Comparison of ENCODE assay signal across 8 cellular contexts in the genomic region with DNA sequence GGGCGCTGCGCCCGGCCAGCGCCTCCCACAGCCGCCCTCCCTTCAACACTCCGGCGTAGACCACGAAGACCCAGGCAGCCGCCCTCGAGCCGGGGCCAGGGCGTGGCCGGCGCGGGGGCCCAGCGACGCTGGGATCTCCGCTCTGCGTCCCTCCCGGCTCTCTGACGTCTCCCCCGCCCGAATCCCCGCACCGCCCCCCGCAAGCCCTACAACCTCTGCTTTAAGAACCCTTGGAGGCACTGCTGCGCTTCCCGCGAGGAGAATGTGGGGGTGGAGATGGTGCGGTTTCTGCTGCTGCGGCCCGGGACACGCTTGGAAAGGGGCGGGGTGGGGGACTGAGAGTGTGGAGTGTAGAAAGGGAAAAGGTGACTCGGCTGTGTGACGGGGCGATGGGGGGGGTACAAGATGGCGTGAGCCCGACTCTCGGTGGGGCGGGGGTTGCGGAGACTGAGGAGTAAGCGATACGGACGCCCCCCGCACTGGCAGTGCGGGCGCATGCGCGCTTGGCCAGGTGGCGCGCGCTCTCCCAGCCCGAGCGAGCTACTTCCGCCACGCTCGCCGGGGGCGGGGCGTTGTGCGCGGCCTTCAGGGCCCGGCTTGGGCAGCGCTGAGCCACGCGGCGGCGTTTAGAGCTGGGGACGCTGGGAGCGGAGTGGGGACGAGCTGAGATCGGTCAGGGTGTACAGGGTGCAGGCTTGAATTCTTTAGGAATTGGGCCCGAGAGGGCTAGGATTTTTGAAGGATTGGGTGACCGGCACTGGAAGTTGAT. TPM values are rescaled to one million over a fixed set of nuclear protein-coding genes. Genes with fewer than 3 reads are reported as not detected.
A peak's percentile ranks its signal among the peaks of the same experiment; 100 is the strongest.
DNase-seq lines count a peak whose midpoint lies in the region; TF ChIP-seq lines count a peak whose summit lies in the region.

A gene (minus strand): TSS at position 380 of the 769 bp plus-strand sequence.

- no peaks in the 10 kb centered on the region for H3K27me3 ChIP-seq in HAP-1 (ENCODE audit: low read depth)
- H3K27me3 ChIP-seq in MM.1S (replicated peaks; ENCODE audit: insufficient read depth, low read length): no peaks in the 10 kb centered on the region
- H3K27me3 ChIP-seq in SJSA1 (replicated peaks): no peaks in the 10 kb centered on the region
- no peaks in the 10 kb centered on the region for H3K27me3 ChIP-seq in suprapubic skin

- H3K4me3 Mint-ChIP-seq in activated naive CD4-positive, alpha-beta T cell treated with anti-CD3 and anti-CD28 coated beads for 36 hours: peak within 1 kb of the TSS; percentile 92

- H3K4me1 ChIP-seq in HAP-1 (peaks cover 12% of the 10 kb centered on the region), MM.1S (ENCODE audit: low read length) (0 out of 2 replicates have a peak, but pooled peaks cover 7% of the 10 kb centered on the region), SJSA1 (replicated peaks) (peaks cover 10% of the 10 kb centered on the region), suprapubic skin (peaks cover 12% of the 10 kb centered on the region)

- DNase-seq in GF-D8 (lab: John Stamatoyannopoulos, UW): peak; percentile 81
- peak; percentile 84 to 94 for DNase-seq in HAP-1 (ENCODE audit: low spot score in 2 of 2)
- DNase-seq in MM.1S: peak; percentile 92
- peak; percentile 92 to 94 for DNase-seq in SJSA1 (ENCODE audit: low read depth in 1 of 2, low spot score in 2 of 2)
- DNase-seq in activated naive CD4-positive, alpha-beta T cell treated with anti-CD3 and anti-CD28 coated beads for 36 hours: peak; percentile 91
- peak; percentile 87 for DNase-seq in germinal center (ENCODE audit: low spot score)
- DNase-seq in nucleus accumbens (lab: John Stamatoyannopoulos, UW): peak; percentile 53 to 93 (median 85)
- peak; percentile 91 to 94 for DNase-seq in suprapubic skin (ENCODE audit: low spot score in 2 of 2)

- peak; percentile 43 to 72 for TF ChIP-seq POLR2A in suprapubic skin (IDR thresholded peaks at IDR 0.05)

- H3K79me2 ChIP-seq in MM.1S (ENCODE audit: low read length): no peaks in the 10 kb centered on the region

- TF ChIP-seq EP300 in suprapubic skin (IDR thresholded peaks at IDR 0.05): no peak

- H3K4me3 ChIP-seq in HAP-1 (peak within 1 kb of the TSS; percentile 68), MM.1S (ENCODE audit: low read length) (peak within 1 kb of the TSS; percentile 92), SJSA1 (peak within 1 kb of the TSS; percentile 61), suprapubic skin (peak within 1 kb of the TSS; percentile 74)

- no peaks in the 10 kb centered on the region for H3K9me3 Mint-ChIP-seq in activated naive CD4-positive, alpha-beta T cell treated with anti-CD3 and anti-CD28 coated beads for 36 hours

- H3K36me3 Mint-ChIP-seq in activated naive CD4-positive, alpha-beta T cell treated with anti-CD3 and anti-CD28 coated beads for 36 hours (ENCODE audit: low read depth): peaks cover 3% of the 10 kb centered on the region

- CTCF ChIA-PET in activated naive CD4-positive, alpha-beta T cell treated with anti-CD3 and anti-CD28 coated beads for 36 hours (lab: Charles Lee): interaction anchor here (0.7 to 1.6 kb wide), 5 partner anchors 17 to 342 kb away, joined by 3 to 5 read pairs (median 3); no protein-coding TSS in a partner anchor

- TF ChIP-seq CTCF in MM.1S (IDR thresholded peaks at IDR 0.05; ENCODE audit: low read length) (peak; percentile 26), suprapubic skin (IDR thresholded peaks at IDR 0.05) (peak in 1 of 2 donors; percentile 18)

- H4K20me1 ChIP-seq in MM.1S (ENCODE audit: insufficient read depth, low read length): no peaks in the 10 kb centered on the region

- peak within 1 kb of the TSS; percentile 92 for H3K9ac ChIP-seq in MM.1S (ENCODE audit: low read length)

- H3K4me1 Mint-ChIP-seq in activated naive CD4-positive, alpha-beta T cell treated with anti-CD3 and anti-CD28 coated beads for 36 hours (ENCODE audit: low read depth): peaks cover 16% of the 10 kb centered on the region

- WGBS in suprapubic skin: under 1% methylated on average over 74 of the region's 75 CpGs

- peak within 1 kb of the TSS; percentile 94 for H2AFZ ChIP-seq in MM.1S (ENCODE audit: low read length)

- H3K9me3 ChIP-seq in HAP-1 (no peaks in the 10 kb centered on the region), MM.1S (replicated peaks; ENCODE audit: insufficient read depth, low read length) (no peaks in the 10 kb centered on the region), SJSA1 (replicated peaks) (no peaks in the 10 kb centered on the region), suprapubic skin (no peaks in the 10 kb centered on the region)

- peak within 1 kb of the TSS; percentile 56 for H3K4me2 ChIP-seq in MM.1S (ENCODE audit: low read depth, low read length)

- H3K27ac ChIP-seq in MM.1S (ENCODE audit: low read length) (peak within 1 kb of the TSS; percentile 82), SJSA1 (peak within 1 kb of the TSS; percentile 95), suprapubic skin (peak within 1 kb of the TSS; percentile 96)

- H3K36me3 ChIP-seq in HAP-1 (replicated peaks) (no peaks in the 10 kb centered on the region), MM.1S (replicated peaks; ENCODE audit: insufficient read depth, low read length) (no peaks in the 10 kb centered on the region), SJSA1 (no peaks in the 10 kb centered on the region), suprapubic skin (no peaks in the 10 kb centered on the region)

- in situ Hi-C loops in HAP-1 (cut with MboI; ENCODE audit: low sequenced_read_pairs): no loop called here

- H3K9me2 ChIP-seq in MM.1S (replicated peaks; ENCODE audit: insufficient read depth, low read length): no peaks in the 10 kb centered on the region

- H3K27me3 Mint-ChIP-seq in activated naive CD4-positive, alpha-beta T cell treated with anti-CD3 and anti-CD28 coated beads for 36 hours (ENCODE audit: low read depth): no peaks in the 10 kb centered on the region

- intact Hi-C loops in activated naive CD4-positive, alpha-beta T cell treated with anti-CD3 and anti-CD28 coated beads for 36 hours (cut with micrococcal nuclease): loop anchor here (1.0 to 10.0 kb wide), 16 partner anchors 43 to 785 kb away; a partner anchor contains a TSS

- peaks cover 4% of the 10 kb centered on the region; the same call in 1 of the 2 replicates for H3F3A ChIP-seq in MM.1S (ENCODE audit: insufficient read depth, low read length)

- H3K27ac Mint-ChIP-seq in activated naive CD4-positive, alpha-beta T cell treated with anti-CD3 and anti-CD28 coated beads for 36 hours: peak within 1 kb of the TSS; percentile 99

RNA-seq across cellular contexts. Expression of the gene that starts here (rescaled TPM):
- total RNA-seq in SJSA1 (2014; rRNA removed; shearing (Covaris generic)): 6.7 and 11.4 TPM in 2 replicates
- total RNA-seq in activated naive CD4-positive, alpha-beta T cell treated with anti-CD3 and anti-CD28 coated beads for 36 hours: 10 to 100 TPM; 15.7 to 17.9 TPM
- 1 to 10 TPM; 1.1 to 4.7 (median 3.7) TPM for total RNA-seq in suprapubic skin

Comparison
In these comparisons a context has a peak if more than half of its experiments do, and no peak if none do; other contexts are left out.
1. Peak in every context shown above with its lines: DNase-seq, H3K4me3 ChIP-seq and H3K27ac ChIP-seq.